1 cellular context compared by ENCODE assay signal in the genomic region with DNA sequence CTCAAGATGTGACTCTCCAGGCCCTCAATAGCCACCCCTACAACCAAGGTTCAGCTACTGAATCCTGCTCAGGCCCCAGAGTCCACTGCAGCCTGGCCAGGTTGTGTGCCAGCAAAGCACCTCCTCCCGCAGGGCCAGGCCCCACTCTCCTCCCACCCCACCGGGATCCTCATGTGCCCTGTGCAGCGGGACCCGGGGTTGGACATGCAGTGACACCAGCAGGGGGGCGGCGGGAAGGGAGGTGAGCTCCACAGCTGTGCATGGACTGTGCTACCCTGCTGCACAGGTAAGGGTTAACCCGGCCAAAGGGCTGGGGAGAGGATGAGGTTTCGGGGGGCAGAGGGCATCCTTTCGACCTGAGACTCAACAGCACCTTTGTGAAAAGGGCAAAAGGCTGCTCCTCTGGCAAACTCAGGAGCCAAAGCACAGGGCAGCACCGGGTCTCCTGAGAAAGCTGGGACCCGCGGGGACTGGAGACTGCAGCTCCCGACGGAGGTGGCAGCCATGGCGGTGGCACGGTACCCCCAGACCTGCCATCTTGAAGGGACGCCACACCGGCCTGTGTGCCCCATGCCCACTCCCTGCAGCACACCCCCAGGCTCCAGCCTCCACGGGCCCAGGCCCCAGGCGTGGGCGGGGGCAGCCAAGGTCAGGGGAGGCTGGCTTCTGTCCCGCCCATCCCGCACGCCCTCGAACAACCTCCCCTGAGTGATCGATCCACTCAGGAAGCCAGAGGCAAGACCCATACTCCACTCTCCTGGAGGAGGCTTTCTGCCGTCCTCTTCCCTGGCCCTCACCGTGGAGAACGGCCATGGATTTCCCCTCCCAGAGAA.
TF ChIP-seq lines count a peak whose summit lies in the region.

No MANE protein-coding gene starts in this region.

TF ChIP-seq in HEK293, 187 proteins besides CTCF, POLR2A, EP300 and RAD21 (continued from another document):
- TF ChIP-seq ZIC2 (tag by site-specific recombination; IDR thresholded peaks at IDR 0.05): peak; percentile 93
- TF ChIP-seq, protein P1, sequence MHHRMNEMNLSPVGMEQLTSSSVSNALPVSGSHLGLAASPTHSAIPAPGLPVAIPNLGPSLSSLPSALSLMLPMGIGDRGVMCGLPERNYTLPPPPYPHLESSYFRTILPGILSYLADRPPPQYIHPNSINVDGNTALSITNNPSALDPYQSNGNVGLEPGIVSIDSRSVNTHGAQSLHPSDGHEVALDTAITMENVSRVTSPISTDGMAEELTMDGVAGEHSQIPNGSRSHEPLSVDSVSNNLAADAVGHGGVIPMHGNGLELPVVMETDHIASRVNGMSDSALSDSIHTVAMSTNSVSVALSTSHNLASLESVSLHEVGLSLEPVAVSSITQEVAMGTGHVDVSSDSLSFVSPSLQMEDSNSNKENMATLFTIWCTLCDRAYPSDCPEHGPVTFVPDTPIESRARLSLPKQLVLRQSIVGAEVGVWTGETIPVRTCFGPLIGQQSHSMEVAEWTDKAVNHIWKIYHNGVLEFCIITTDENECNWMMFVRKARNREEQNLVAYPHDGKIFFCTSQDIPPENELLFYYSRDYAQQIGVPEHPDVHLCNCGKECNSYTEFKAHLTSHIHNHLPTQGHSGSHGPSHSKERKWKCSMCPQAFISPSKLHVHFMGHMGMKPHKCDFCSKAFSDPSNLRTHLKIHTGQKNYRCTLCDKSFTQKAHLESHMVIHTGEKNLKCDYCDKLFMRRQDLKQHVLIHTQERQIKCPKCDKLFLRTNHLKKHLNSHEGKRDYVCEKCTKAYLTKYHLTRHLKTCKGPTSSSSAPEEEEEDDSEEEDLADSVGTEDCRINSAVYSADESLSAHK (tag by site-specific recombination; IDR thresholded peaks at IDR 0.05): no peak
